ENCODE assay signal across 3 cellular contexts in the genomic region with DNA sequence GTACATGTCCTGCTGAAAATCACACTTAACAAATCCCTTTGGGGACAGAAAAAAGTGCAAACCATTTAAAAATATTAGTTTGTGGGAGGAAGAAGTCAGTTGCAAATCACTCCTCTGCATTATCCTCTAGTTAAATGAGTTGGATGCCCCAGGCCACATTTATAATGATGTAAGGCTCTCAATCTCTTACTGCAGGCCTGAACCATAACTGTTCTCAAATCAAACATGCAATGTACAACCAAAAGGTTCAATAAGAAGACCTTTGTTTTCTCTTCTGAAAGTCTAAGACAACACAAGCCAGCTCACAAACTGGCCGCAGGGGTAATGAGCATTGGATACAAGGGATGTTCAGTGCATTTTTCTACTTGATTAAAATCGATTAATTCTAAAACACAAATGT.
TF ChIP-seq lines count a peak whose summit lies in the region.

No MANE protein-coding gene starts in this region.

TF ChIP-seq in A549, 52 proteins besides CTCF, POLR2A, EP300 and RAD21 (continued from another document):
- TF ChIP-seq SREBF2 (IDR thresholded peaks at IDR 0.05): no peak
- no peak for TF ChIP-seq HMGXB4 (CRISPR knock-in tag; IDR thresholded peaks at IDR 0.05; ENCODE audit: borderline replicate concordance)
- TF ChIP-seq TP53 (CRISPR knock-in tag; IDR thresholded peaks at IDR 0.05): no peak

TF ChIP-seq in HEK293, 187 proteins besides CTCF, POLR2A, EP300 and RAD21 (continued from another document):
- TF ChIP-seq BCL6B (tag by site-specific recombination; IDR thresholded peaks at IDR 0.05) (no peak), OVOL3 (tag by site-specific recombination; IDR thresholded peaks at IDR 0.05) (no peak)

TF ChIP-seq in WTC11, 78 proteins besides CTCF, POLR2A, EP300 and RAD21 (continued from another document):
- TF ChIP-seq ATF3 (CRISPR knock-in tag; conservative IDR thresholded peaks at IDR 0.05) (no peak), STAT6 (CRISPR knock-in tag; conservative IDR thresholded peaks at IDR 0.05; ENCODE audit: low read depth) (no peak), ETV6 (CRISPR knock-in tag; IDR thresholded peaks at IDR 0.05) (no peak), TEAD4 (CRISPR knock-in tag; IDR thresholded peaks at IDR 0.05) (no peak), ATF1 (CRISPR knock-in tag; IDR thresholded peaks at IDR 0.05) (no peak), ZNF317 (CRISPR knock-in tag; IDR thresholded peaks at IDR 0.05; ENCODE audit: borderline replicate concordance, low read depth) (no peak), CREB1 (CRISPR knock-in tag; IDR thresholded peaks at IDR 0.05) (no peak), ZNF138 (CRISPR knock-in tag; conservative IDR thresholded peaks at IDR 0.05) (no peak), FOXP1 (CRISPR knock-in tag; IDR thresholded peaks at IDR 0.05; ENCODE audit: borderline replicate concordance) (no peak), OVOL2 (CRISPR knock-in tag; IDR thresholded peaks at IDR 0.05; ENCODE audit: borderline replicate concordance) (no peak), NR1H2 (CRISPR knock-in tag; IDR thresholded peaks at IDR 0.05) (no peak), ESRRA (CRISPR knock-in tag; IDR thresholded peaks at IDR 0.05; ENCODE audit: borderline replicate concordance) (no peak)
- TF ChIP-seq, protein P1, sequence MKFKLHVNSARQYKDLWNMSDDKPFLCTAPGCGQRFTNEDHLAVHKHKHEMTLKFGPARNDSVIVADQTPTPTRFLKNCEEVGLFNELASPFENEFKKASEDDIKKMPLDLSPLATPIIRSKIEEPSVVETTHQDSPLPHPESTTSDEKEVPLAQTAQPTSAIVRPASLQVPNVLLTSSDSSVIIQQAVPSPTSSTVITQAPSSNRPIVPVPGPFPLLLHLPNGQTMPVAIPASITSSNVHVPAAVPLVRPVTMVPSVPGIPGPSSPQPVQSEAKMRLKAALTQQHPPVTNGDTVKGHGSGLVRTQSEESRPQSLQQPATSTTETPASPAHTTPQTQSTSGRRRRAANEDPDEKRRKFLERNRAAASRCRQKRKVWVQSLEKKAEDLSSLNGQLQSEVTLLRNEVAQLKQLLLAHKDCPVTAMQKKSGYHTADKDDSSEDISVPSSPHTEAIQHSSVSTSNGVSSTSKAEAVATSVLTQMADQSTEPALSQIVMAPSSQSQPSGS (CRISPR knock-in tag; IDR thresholded peaks at IDR 0.05; ENCODE audit: borderline replicate concordance, low read depth): no peak
- TF ChIP-seq, protein P2, sequence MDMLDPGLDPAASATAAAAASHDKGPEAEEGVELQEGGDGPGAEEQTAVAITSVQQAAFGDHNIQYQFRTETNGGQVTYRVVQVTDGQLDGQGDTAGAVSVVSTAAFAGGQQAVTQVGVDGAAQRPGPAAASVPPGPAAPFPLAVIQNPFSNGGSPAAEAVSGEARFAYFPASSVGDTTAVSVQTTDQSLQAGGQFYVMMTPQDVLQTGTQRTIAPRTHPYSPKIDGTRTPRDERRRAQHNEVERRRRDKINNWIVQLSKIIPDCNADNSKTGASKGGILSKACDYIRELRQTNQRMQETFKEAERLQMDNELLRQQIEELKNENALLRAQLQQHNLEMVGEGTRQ (CRISPR knock-in tag; IDR thresholded peaks at IDR 0.05): no peak
